In genomic region chr20:47330933-47331708, GRCh38 we compare ENCODE assay signal across 1 cellular context.
TF ChIP-seq lines count a peak whose summit lies in the region.

No MANE protein-coding gene starts in this region.

TF ChIP-seq in K562, 482 proteins besides CTCF, POLR2A, EP300 and RAD21 (continued from another document and continues in another):
- TF ChIP-seq ZBTB40 (IDR thresholded peaks at IDR 0.05) (peak; percentile 49; the same call in 1 of the 2 replicates), ZBTB40 (CRISPR knock-in tag; IDR thresholded peaks at IDR 0.05) (no peak), NFIC (IDR thresholded peaks at IDR 0.05) (peak; percentile 85), ESRRA (IDR thresholded peaks at IDR 0.05; ENCODE audit: borderline replicate concordance, low read depth) (peak; percentile 34; the same call in 1 of the 2 replicates), MECOM (CRISPR knock-in tag; IDR thresholded peaks at IDR 0.05) (peak; percentile 90), PRDM10 (IDR thresholded peaks at IDR 0.05; ENCODE audit: partially characterized antibody) (peak; percentile 56), ZNF316 (IDR thresholded peaks at IDR 0.05) (peak; percentile 94), PKNOX1 (IDR thresholded peaks at IDR 0.05) (peak; percentile 94), ZNF395 (CRISPR knock-in tag; IDR thresholded peaks at IDR 0.05) (peak; percentile 86), ZNF589 (CRISPR knock-in tag; IDR thresholded peaks at IDR 0.05; ENCODE audit: low read depth) (peak; percentile 96), ZC3H8 (IDR thresholded peaks at IDR 0.05) (peak; percentile 7; the same call in 1 of the 2 replicates), ATF2 (CRISPR knock-in tag; IDR thresholded peaks at IDR 0.05) (no peak), SETDB1 (IDR thresholded peaks at IDR 0.05; ENCODE audit: low read length) (no peak), GATAD2B (IDR thresholded peaks at IDR 0.05; ENCODE audit: borderline replicate concordance) (peak; percentile 37; the same call in 1 of the 2 replicates), MYNN (IDR thresholded peaks at IDR 0.05) (peak; percentile 92), MYNN (CRISPR knock-in tag; IDR thresholded peaks at IDR 0.05) (no peak), THRB (CRISPR knock-in tag; conservative IDR thresholded peaks at IDR 0.05) (peak; percentile 84; the same call in 1 of the 2 replicates), NBN (IDR thresholded peaks at IDR 0.05; ENCODE audit: low read depth) (peak; percentile 90), SP1 (CRISPR knock-in tag; IDR thresholded peaks at IDR 0.05) (peak; percentile 70), CREB1 (IDR thresholded peaks at IDR 0.05) (peak; percentile 64), CREB1 (CRISPR knock-in tag; IDR thresholded peaks at IDR 0.05) (no peak), TAL1 (IDR thresholded peaks at IDR 0.05) (peak; percentile 88), HLTF (IDR thresholded peaks at IDR 0.05) (peak; percentile 38; the same call in 1 of the 2 replicates), SMARCC2 (IDR thresholded peaks at IDR 0.05; ENCODE audit: low read depth) (peak; percentile 95), ZNF592 (IDR thresholded peaks at IDR 0.05) (peak; percentile 94), ETS2 (tag; IDR thresholded peaks at IDR 0.05; ENCODE audit: borderline replicate concordance, poor library complexity, severe bottlenecking) (no peak), ZNF644 (tag; IDR thresholded peaks at IDR 0.05; ENCODE audit: low read depth) (0 out of 2 replicates have a peak, but pooled peaks have one; percentile 54), PTTG1 (tag; IDR thresholded peaks at IDR 0.05; ENCODE audit: low read depth) (no peak), FOXK2 (conservative IDR thresholded peaks at IDR 0.05 in 1 of 2, IDR thresholded peaks at IDR 0.05 in 1 of 2; ENCODE audit: low read depth in 2 of 2) (peak; percentile 58 to 69; a peak in 3 of 4 replicates), FOXM1 (IDR thresholded peaks at IDR 0.05; ENCODE audit: low read depth) (peak; percentile 79), FOXM1 (CRISPR knock-in tag; IDR thresholded peaks at IDR 0.05; ENCODE audit: low read depth) (no peak), VEZF1 (CRISPR knock-in tag; IDR thresholded peaks at IDR 0.05) (peak; percentile 55), JUN (IDR thresholded peaks at IDR 0.05; ENCODE audit: borderline replicate concordance, low read depth, low read length) (peak; percentile 98), JUN (CRISPR knock-in tag; IDR thresholded peaks at IDR 0.05; ENCODE audit: borderline replicate concordance) (peak; percentile 37; the same call in 1 of the 2 replicates)
